In genomic region chr19:46844067-46844489, GRCh38 we compare ENCODE assay signal across 1 cellular context.
TF ChIP-seq lines count a peak whose summit lies in the region.

No MANE protein-coding gene starts in this region.

TF ChIP-seq in K562, 482 proteins besides CTCF, POLR2A, EP300 and RAD21 (continued from another document and continues in another):
- peak; percentile 88 for TF ChIP-seq ZBTB5 (IDR thresholded peaks at IDR 0.05)
- TF ChIP-seq CEBPG (CRISPR knock-in tag; IDR thresholded peaks at IDR 0.05): 0 out of 2 replicates have a peak, but pooled peaks have one; percentile 38
- peak; percentile 46 to 91 for TF ChIP-seq CEBPG (tag; conservative IDR thresholded peaks at IDR 0.05 in 1 of 2, IDR thresholded peaks at IDR 0.05 in 1 of 2)
- peak in 1 of 2 experiments; percentile 63; a peak in 2 of 4 replicates for TF ChIP-seq MNT (conservative IDR thresholded peaks at IDR 0.05)
- TF ChIP-seq TCF3 (CRISPR knock-in tag; IDR thresholded peaks at IDR 0.05): peak; percentile 86
- 0 out of 2 replicates have a peak, but pooled peaks have one; percentile 24 for TF ChIP-seq ATF6 (CRISPR knock-in tag; IDR thresholded peaks at IDR 0.05)
- TF ChIP-seq POLR2AphosphoS5 (IDR thresholded peaks at IDR 0.05; ENCODE audit: control insufficient read depth, insufficient read depth, low read depth, low read length): peak; percentile 60; the same call in 1 of the 2 replicates
- peak; percentile 95 for TF ChIP-seq FOSL1 (tag; conservative IDR thresholded peaks at IDR 0.05)
- peak; percentile 69; the same call in 1 of the 2 replicates for TF ChIP-seq EP400 (IDR thresholded peaks at IDR 0.05)
- peak; percentile 77 for TF ChIP-seq ATF7 (IDR thresholded peaks at IDR 0.05)
- TF ChIP-seq U2AF1 (optimal IDR thresholded peaks at IDR 0.05; ENCODE audit: low read depth, low read length): no peak
- no peak for TF ChIP-seq SMAD1 (IDR thresholded peaks at IDR 0.05; ENCODE audit: low read depth, low read length, partially characterized antibody)
- TF ChIP-seq POLR2B (IDR thresholded peaks at IDR 0.05; ENCODE audit: low read depth, partially characterized antibody): no peak
- TF ChIP-seq NFXL1 (CRISPR knock-in tag; IDR thresholded peaks at IDR 0.05): peak; percentile 42; the same call in 1 of the 2 replicates
- TF ChIP-seq ZNF197 (CRISPR knock-in tag; IDR thresholded peaks at IDR 0.05; ENCODE audit: low read depth): 0 out of 2 replicates have a peak, but pooled peaks have one; percentile 59
- TF ChIP-seq ETV1 (tag; conservative IDR thresholded peaks at IDR 0.05; ENCODE audit: low read depth): peak; percentile 64
- TF ChIP-seq ETV5 (CRISPR knock-in tag; IDR thresholded peaks at IDR 0.05; ENCODE audit: low read depth): peak; percentile 84
- peak; percentile 85; the same call in 1 of the 2 replicates for TF ChIP-seq TCF7 (IDR thresholded peaks at IDR 0.05; ENCODE audit: borderline replicate concordance)
- no peak for TF ChIP-seq E2F6 (IDR thresholded peaks at IDR 0.05; ENCODE audit: borderline replicate concordance in 1 of 2, extremely low read depth in 1 of 2, insufficient read depth in 1 of 2, insufficient read length in 1 of 2, low read depth in 1 of 2, low read length in 1 of 2, poor library complexity in 1 of 2, severe bottlenecking in 1 of 2)
- no peak for TF ChIP-seq HMGXB4 (CRISPR knock-in tag; IDR thresholded peaks at IDR 0.05)
- peak; percentile 85 for TF ChIP-seq TEAD4 (IDR thresholded peaks at IDR 0.05; ENCODE audit: low read length)
- no peak for TF ChIP-seq TEAD4 (CRISPR knock-in tag; IDR thresholded peaks at IDR 0.05; ENCODE audit: borderline replicate concordance)
- no peak for TF ChIP-seq NUFIP1 (IDR thresholded peaks at IDR 0.05; ENCODE audit: partially characterized antibody)
- TF ChIP-seq MEIS2 (IDR thresholded peaks at IDR 0.05; ENCODE audit: partially characterized antibody): no peak
- TF ChIP-seq ZMIZ1 (IDR thresholded peaks at IDR 0.05; ENCODE audit: low read depth in 2 of 2, low read length in 2 of 2): peak in 1 of 2 experiments; percentile 44; a peak in 1 of 4 replicates
- peak; percentile 93 for TF ChIP-seq CTBP1 (IDR thresholded peaks at IDR 0.05; ENCODE audit: borderline replicate concordance)
- TF ChIP-seq DLX4 (CRISPR knock-in tag; IDR thresholded peaks at IDR 0.05): no peak
- no peak for TF ChIP-seq ZNF780A (CRISPR knock-in tag; IDR thresholded peaks at IDR 0.05)
- no peak for TF ChIP-seq CREB3 (tag; conservative IDR thresholded peaks at IDR 0.05; ENCODE audit: low read depth)
- TF ChIP-seq FOXK2 (conservative IDR thresholded peaks at IDR 0.05 in 1 of 2, IDR thresholded peaks at IDR 0.05 in 1 of 2; ENCODE audit: low read depth in 2 of 2): peak in 1 of 2 experiments; percentile 58; a peak in 1 of 4 replicates
- TF ChIP-seq GATAD2A (IDR thresholded peaks at IDR 0.05): peak; percentile 64; the same call in 1 of the 2 replicates
- TF ChIP-seq RFX1 (IDR thresholded peaks at IDR 0.05): no peak
- no peak for TF ChIP-seq E2F5 (CRISPR knock-in tag; IDR thresholded peaks at IDR 0.05)
- 0 out of 2 replicates have a peak, but pooled peaks have one; percentile 17 for TF ChIP-seq OTX1 (CRISPR knock-in tag; IDR thresholded peaks at IDR 0.05)
- TF ChIP-seq SOX6 (IDR thresholded peaks at IDR 0.05): peak; percentile 76; the same call in 1 of the 2 replicates
- TF ChIP-seq ZNF592 (IDR thresholded peaks at IDR 0.05): peak; percentile 52
- TF ChIP-seq ZNF253 (CRISPR knock-in tag; conservative IDR thresholded peaks at IDR 0.05): no peak
- no peak for TF ChIP-seq NFE2 (IDR thresholded peaks at IDR 0.05; ENCODE audit: low read depth)
- no peak for TF ChIP-seq KAT2B (IDR thresholded peaks at IDR 0.05; ENCODE audit: low read depth, low read length)
- no peak for TF ChIP-seq USF2 (CRISPR knock-in tag; IDR thresholded peaks at IDR 0.05)
- TF ChIP-seq MEF2D (tag; conservative IDR thresholded peaks at IDR 0.05; ENCODE audit: low read depth): peak; percentile 64; the same call in 1 of the 2 replicates
